1 cellular context compared by ENCODE assay signal in genomic region chr20:3749087-3749688, GRCh38.
TF ChIP-seq lines count a peak whose summit lies in the region.

No MANE protein-coding gene starts in this region.

TF ChIP-seq in HepG2, 621 proteins besides CTCF, POLR2A, EP300 and RAD21:
- TF ChIP-seq ZNF275 (CRISPR knock-in tag; IDR thresholded peaks at IDR 0.05; ENCODE audit: borderline replicate concordance) = no peak
- 0 out of 2 replicates have a peak, but pooled peaks have one; percentile 21 for TF ChIP-seq FOXP4 (CRISPR knock-in tag; IDR thresholded peaks at IDR 0.05)
- TF ChIP-seq ZNF180 (CRISPR knock-in tag; IDR thresholded peaks at IDR 0.05; ENCODE audit: borderline replicate concordance, low read depth) = 0 out of 2 replicates have a peak, but pooled peaks have one; percentile 8
- 0 out of 2 replicates have a peak, but pooled peaks have one; percentile 36 for TF ChIP-seq ZNF576 (CRISPR knock-in tag; IDR thresholded peaks at IDR 0.05)
- no peak for TF ChIP-seq NAIF1 (CRISPR knock-in tag; IDR thresholded peaks at IDR 0.05; ENCODE audit: borderline replicate concordance)
- no peak for TF ChIP-seq ZNF20 (CRISPR knock-in tag; IDR thresholded peaks at IDR 0.05)
- TF ChIP-seq, protein P1, sequence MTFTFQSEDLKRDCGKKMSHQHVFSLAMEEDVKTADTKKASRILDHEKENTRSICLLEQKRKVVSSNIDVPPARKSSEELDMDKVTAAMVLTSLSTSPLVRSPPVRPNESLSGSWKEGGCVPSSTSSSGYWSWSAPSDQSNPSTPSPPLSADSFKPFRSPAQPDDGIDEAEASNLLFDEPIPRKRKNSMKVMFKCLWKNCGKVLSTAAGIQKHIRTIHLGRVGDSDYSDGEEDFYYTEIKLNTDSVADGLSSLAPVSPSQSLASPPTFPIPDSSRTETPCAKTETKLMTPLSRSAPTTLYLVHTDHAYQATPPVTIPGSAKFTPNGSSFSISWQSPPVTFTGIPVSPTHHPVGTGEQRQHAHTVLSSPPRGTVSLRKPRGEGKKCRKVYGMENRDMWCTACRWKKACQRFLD (CRISPR knock-in tag; IDR thresholded peaks at IDR 0.05; ENCODE audit: borderline replicate concordance) = 0 out of 2 replicates have a peak, but pooled peaks have one; percentile 18
- TF ChIP-seq GLI4 (CRISPR knock-in tag; IDR thresholded peaks at IDR 0.05; ENCODE audit: borderline replicate concordance) = no peak
- no peak for TF ChIP-seq ZNF446 (CRISPR knock-in tag; IDR thresholded peaks at IDR 0.05)
- no peak for TF ChIP-seq SNAPC4 (CRISPR knock-in tag; IDR thresholded peaks at IDR 0.05)
- no peak for TF ChIP-seq DR1 (CRISPR knock-in tag; IDR thresholded peaks at IDR 0.05)
- TF ChIP-seq, protein P2, sequence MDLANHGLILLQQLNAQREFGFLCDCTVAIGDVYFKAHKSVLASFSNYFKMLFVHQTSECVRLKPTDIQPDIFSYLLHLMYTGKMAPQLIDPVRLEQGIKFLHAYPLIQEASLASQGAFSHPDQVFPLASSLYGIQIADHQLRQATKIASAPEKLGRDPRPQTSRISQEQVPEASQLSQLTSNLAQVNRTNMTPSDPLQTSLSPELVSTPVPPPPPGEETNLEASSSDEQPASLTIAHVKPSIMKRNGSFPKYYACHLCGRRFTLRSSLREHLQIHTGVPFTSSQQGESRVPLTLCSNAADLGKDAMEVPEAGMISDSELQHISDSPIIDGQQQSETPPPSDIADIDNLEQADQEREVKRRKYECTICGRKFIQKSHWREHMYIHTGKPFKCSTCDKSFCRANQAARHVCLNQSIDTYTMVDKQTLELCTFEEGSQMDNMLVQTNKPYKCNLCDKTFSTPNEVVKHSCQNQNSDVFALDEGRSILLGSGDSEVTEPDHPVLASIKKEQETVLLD (CRISPR knock-in tag; IDR thresholded peaks at IDR 0.05; ENCODE audit: low read depth) = peak; percentile 43; the same call in 1 of the 2 replicates
- TF ChIP-seq GABPB1 (CRISPR knock-in tag; IDR thresholded peaks at IDR 0.05) = no peak
- peak; percentile 23; the same call in 1 of the 2 replicates for TF ChIP-seq ZNF782 (CRISPR knock-in tag; IDR thresholded peaks at IDR 0.05; ENCODE audit: borderline replicate concordance)
- TF ChIP-seq, protein P3, sequence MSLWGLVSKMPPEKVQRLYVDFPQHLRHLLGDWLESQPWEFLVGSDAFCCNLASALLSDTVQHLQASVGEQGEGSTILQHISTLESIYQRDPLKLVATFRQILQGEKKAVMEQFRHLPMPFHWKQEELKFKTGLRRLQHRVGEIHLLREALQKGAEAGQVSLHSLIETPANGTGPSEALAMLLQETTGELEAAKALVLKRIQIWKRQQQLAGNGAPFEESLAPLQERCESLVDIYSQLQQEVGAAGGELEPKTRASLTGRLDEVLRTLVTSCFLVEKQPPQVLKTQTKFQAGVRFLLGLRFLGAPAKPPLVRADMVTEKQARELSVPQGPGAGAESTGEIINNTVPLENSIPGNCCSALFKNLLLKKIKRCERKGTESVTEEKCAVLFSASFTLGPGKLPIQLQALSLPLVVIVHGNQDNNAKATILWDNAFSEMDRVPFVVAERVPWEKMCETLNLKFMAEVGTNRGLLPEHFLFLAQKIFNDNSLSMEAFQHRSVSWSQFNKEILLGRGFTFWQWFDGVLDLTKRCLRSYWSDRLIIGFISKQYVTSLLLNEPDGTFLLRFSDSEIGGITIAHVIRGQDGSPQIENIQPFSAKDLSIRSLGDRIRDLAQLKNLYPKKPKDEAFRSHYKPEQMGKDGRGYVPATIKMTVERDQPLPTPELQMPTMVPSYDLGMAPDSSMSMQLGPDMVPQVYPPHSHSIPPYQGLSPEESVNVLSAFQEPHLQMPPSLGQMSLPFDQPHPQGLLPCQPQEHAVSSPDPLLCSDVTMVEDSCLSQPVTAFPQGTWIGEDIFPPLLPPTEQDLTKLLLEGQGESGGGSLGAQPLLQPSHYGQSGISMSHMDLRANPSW (CRISPR knock-in tag; IDR thresholded peaks at IDR 0.05; ENCODE audit: borderline replicate concordance) = no peak
- no peak for TF ChIP-seq HIC2 (CRISPR knock-in tag; IDR thresholded peaks at IDR 0.05; ENCODE audit: low read depth)
- no peak for TF ChIP-seq PAX8 (CRISPR knock-in tag; IDR thresholded peaks at IDR 0.05; ENCODE audit: borderline replicate concordance)
- peak; percentile 61; the same call in 1 of the 2 replicates for TF ChIP-seq ZNF343 (CRISPR knock-in tag; IDR thresholded peaks at IDR 0.05)
- TF ChIP-seq ZNF335 (CRISPR knock-in tag; IDR thresholded peaks at IDR 0.05) = no peak
- 0 out of 2 replicates have a peak, but pooled peaks have one; percentile 47 for TF ChIP-seq NFKB2 (CRISPR knock-in tag; IDR thresholded peaks at IDR 0.05; ENCODE audit: borderline replicate concordance)
- TF ChIP-seq FOXM1 (CRISPR knock-in tag; IDR thresholded peaks at IDR 0.05) = 0 out of 2 replicates have a peak, but pooled peaks have one; percentile 13
- TF ChIP-seq RARA (CRISPR knock-in tag; IDR thresholded peaks at IDR 0.05) = no peak
- 0 out of 2 replicates have a peak, but pooled peaks have one; percentile 16 for TF ChIP-seq ZFAT (CRISPR knock-in tag; conservative IDR thresholded peaks at IDR 0.05)
- TF ChIP-seq ZFP82 (CRISPR knock-in tag; IDR thresholded peaks at IDR 0.05; ENCODE audit: borderline replicate concordance) = no peak
- peak; percentile 21; the same call in 1 of the 2 replicates for TF ChIP-seq ATF5 (CRISPR knock-in tag; IDR thresholded peaks at IDR 0.05; ENCODE audit: low read depth)
- TF ChIP-seq ZNF878 (CRISPR knock-in tag; IDR thresholded peaks at IDR 0.05) = no peak
- TF ChIP-seq, protein P4, sequence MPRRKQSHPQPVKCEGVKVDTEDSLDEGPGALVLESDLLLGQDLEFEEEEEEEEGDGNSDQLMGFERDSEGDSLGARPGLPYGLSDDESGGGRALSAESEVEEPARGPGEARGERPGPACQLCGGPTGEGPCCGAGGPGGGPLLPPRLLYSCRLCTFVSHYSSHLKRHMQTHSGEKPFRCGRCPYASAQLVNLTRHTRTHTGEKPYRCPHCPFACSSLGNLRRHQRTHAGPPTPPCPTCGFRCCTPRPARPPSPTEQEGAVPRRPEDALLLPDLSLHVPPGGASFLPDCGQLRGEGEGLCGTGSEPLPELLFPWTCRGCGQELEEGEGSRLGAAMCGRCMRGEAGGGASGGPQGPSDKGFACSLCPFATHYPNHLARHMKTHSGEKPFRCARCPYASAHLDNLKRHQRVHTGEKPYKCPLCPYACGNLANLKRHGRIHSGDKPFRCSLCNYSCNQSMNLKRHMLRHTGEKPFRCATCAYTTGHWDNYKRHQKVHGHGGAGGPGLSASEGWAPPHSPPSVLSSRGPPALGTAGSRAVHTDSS (CRISPR knock-in tag; conservative IDR thresholded peaks at IDR 0.05) = 0 out of 2 replicates have a peak, but pooled peaks have one; percentile 52
- TF ChIP-seq, protein P5, sequence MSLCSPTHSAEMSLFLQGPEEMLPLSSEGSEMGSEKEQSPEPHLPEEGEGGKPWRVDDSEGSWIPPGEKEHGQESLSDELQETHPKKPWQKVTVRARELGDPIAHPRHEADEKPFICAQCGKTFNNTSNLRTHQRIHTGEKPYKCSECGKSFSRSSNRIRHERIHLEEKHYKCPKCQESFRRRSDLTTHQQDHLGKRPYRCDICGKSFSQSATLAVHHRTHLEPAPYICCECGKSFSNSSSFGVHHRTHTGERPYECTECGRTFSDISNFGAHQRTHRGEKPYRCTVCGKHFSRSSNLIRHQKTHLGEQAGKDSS (CRISPR knock-in tag; IDR thresholded peaks at IDR 0.05; ENCODE audit: borderline replicate concordance, low read depth) = peak; percentile 18; the same call in 1 of the 2 replicates
- TF ChIP-seq ZBTB25 (CRISPR knock-in tag; IDR thresholded peaks at IDR 0.05) = no peak
- 0 out of 2 replicates have a peak, but pooled peaks have one; percentile 4 for TF ChIP-seq STAT5B (CRISPR knock-in tag; IDR thresholded peaks at IDR 0.05)
- TF ChIP-seq ZSCAN29 (CRISPR knock-in tag; conservative IDR thresholded peaks at IDR 0.05) = 0 out of 2 replicates have a peak, but pooled peaks have one; percentile 45
- TF ChIP-seq ZFP90 (CRISPR knock-in tag; IDR thresholded peaks at IDR 0.05; ENCODE audit: borderline replicate concordance) = peak; percentile 39; the same call in 1 of the 2 replicates
